In the genomic region with DNA sequence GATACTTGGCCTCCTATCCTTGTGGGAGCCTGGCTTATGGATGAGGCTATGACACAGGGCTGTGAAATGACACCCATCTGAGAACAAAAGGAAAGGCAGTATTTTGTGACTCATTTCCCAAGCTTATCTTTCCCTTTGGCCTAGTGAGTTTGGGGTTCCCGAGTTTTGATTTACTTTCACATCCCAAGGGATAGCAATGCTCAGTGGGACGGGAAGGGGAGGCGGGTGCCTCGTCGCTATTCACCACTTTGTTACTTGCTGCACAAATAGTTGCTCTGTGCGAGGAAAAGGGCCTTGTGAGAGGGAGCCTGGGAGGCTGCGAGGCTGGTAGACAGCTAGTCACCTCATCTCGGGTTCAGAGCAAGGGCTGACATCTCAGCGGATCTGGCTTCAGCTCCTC, we compare ENCODE assay signal across 3 cellular contexts.
TF ChIP-seq lines count a peak whose summit lies in the region.

No MANE protein-coding gene starts in this region.

TF ChIP-seq in SK-N-SH, 30 proteins besides CTCF, POLR2A, EP300 and RAD21 (continued from another document and continues in another):
- TF ChIP-seq, protein P1, sequence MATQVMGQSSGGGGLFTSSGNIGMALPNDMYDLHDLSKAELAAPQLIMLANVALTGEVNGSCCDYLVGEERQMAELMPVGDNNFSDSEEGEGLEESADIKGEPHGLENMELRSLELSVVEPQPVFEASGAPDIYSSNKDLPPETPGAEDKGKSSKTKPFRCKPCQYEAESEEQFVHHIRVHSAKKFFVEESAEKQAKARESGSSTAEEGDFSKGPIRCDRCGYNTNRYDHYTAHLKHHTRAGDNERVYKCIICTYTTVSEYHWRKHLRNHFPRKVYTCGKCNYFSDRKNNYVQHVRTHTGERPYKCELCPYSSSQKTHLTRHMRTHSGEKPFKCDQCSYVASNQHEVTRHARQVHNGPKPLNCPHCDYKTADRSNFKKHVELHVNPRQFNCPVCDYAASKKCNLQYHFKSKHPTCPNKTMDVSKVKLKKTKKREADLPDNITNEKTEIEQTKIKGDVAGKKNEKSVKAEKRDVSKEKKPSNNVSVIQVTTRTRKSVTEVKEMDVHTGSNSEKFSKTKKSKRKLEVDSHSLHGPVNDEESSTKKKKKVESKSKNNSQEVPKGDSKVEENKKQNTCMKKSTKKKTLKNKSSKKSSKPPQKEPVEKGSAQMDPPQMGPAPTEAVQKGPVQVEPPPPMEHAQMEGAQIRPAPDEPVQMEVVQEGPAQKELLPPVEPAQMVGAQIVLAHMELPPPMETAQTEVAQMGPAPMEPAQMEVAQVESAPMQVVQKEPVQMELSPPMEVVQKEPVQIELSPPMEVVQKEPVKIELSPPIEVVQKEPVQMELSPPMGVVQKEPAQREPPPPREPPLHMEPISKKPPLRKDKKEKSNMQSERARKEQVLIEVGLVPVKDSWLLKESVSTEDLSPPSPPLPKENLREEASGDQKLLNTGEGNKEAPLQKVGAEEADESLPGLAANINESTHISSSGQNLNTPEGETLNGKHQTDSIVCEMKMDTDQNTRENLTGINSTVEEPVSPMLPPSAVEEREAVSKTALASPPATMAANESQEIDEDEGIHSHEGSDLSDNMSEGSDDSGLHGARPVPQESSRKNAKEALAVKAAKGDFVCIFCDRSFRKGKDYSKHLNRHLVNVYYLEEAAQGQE (IDR thresholded peaks at IDR 0.05; ENCODE audit: low read depth, low read length): no peak
- TF ChIP-seq POLR2AphosphoS5 (IDR thresholded peaks at IDR 0.05; ENCODE audit: low read depth, low read length): no peak
- no peak for TF ChIP-seq FOXJ3 (CRISPR knock-in tag; IDR thresholded peaks at IDR 0.05)
- no peak for TF ChIP-seq TAF1 (IDR thresholded peaks at IDR 0.05; ENCODE audit: borderline replicate concordance, low read depth, low read length)
- TF ChIP-seq GATA2 (CRISPR knock-in tag; IDR thresholded peaks at IDR 0.05): no peak
- no peak for TF ChIP-seq SMC3 (IDR thresholded peaks at IDR 0.05; ENCODE audit: low read depth, low read length)
- no peak for TF ChIP-seq ZBTB33 (IDR thresholded peaks at IDR 0.05; ENCODE audit: borderline replicate concordance, low read depth)
- TF ChIP-seq, protein P2, sequence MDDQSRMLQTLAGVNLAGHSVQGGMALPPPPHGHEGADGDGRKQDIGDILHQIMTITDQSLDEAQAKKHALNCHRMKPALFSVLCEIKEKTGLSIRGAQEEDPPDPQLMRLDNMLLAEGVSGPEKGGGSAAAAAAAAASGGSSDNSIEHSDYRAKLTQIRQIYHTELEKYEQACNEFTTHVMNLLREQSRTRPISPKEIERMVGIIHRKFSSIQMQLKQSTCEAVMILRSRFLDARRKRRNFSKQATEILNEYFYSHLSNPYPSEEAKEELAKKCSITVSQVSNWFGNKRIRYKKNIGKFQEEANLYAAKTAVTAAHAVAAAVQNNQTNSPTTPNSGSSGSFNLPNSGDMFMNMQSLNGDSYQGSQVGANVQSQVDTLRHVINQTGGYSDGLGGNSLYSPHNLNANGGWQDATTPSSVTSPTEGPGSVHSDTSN (IDR thresholded peaks at IDR 0.05): no peak
- TF ChIP-seq RCOR1 (IDR thresholded peaks at IDR 0.05; ENCODE audit: low read length): no peak
- TF ChIP-seq MAX (IDR thresholded peaks at IDR 0.05; ENCODE audit: low read depth): no peak
- no peak for TF ChIP-seq GABPA (IDR thresholded peaks at IDR 0.05; ENCODE audit: low read depth)
- TF ChIP-seq MXI1 (IDR thresholded peaks at IDR 0.05; ENCODE audit: low read depth, low read length): no peak

TF ChIP-seq in SK-N-SH treated with all-trans-retinoic acid at 6 μM for 48 hours, 23 proteins besides CTCF, POLR2A, EP300 and RAD21 (continues in another document):
- TF ChIP-seq, protein P3, sequence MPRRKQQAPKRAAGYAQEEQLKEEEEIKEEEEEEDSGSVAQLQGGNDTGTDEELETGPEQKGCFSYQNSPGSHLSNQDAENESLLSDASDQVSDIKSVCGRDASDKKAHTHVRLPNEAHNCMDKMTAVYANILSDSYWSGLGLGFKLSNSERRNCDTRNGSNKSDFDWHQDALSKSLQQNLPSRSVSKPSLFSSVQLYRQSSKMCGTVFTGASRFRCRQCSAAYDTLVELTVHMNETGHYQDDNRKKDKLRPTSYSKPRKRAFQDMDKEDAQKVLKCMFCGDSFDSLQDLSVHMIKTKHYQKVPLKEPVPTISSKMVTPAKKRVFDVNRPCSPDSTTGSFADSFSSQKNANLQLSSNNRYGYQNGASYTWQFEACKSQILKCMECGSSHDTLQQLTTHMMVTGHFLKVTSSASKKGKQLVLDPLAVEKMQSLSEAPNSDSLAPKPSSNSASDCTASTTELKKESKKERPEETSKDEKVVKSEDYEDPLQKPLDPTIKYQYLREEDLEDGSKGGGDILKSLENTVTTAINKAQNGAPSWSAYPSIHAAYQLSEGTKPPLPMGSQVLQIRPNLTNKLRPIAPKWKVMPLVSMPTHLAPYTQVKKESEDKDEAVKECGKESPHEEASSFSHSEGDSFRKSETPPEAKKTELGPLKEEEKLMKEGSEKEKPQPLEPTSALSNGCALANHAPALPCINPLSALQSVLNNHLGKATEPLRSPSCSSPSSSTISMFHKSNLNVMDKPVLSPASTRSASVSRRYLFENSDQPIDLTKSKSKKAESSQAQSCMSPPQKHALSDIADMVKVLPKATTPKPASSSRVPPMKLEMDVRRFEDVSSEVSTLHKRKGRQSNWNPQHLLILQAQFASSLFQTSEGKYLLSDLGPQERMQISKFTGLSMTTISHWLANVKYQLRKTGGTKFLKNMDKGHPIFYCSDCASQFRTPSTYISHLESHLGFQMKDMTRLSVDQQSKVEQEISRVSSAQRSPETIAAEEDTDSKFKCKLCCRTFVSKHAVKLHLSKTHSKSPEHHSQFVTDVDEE (CRISPR knock-in tag; IDR thresholded peaks at IDR 0.05): no peak
- TF ChIP-seq ZFP3 (CRISPR knock-in tag; IDR thresholded peaks at IDR 0.05) (no peak), SNAI2 (CRISPR knock-in tag; IDR thresholded peaks at IDR 0.05) (no peak), ZNF8 (CRISPR knock-in tag; IDR thresholded peaks at IDR 0.05) (no peak), ARNTL (CRISPR knock-in tag; IDR thresholded peaks at IDR 0.05; ENCODE audit: borderline replicate concordance, low read depth) (no peak), ZFP30 (CRISPR knock-in tag; IDR thresholded peaks at IDR 0.05) (no peak), RARB (CRISPR knock-in tag; IDR thresholded peaks at IDR 0.05) (no peak), GLIS3 (CRISPR knock-in tag; IDR thresholded peaks at IDR 0.05) (no peak), TOX (CRISPR knock-in tag; IDR thresholded peaks at IDR 0.05; ENCODE audit: borderline replicate concordance) (no peak), BACH2 (CRISPR knock-in tag; IDR thresholded peaks at IDR 0.05; ENCODE audit: borderline replicate concordance) (no peak), PPARA (CRISPR knock-in tag; IDR thresholded peaks at IDR 0.05; ENCODE audit: borderline replicate concordance) (no peak), ISL1 (CRISPR knock-in tag; IDR thresholded peaks at IDR 0.05) (no peak), CSRNP3 (CRISPR knock-in tag; IDR thresholded peaks at IDR 0.05) (no peak), ESRRG (CRISPR knock-in tag; IDR thresholded peaks at IDR 0.05) (no peak), ZC3H10 (CRISPR knock-in tag; IDR thresholded peaks at IDR 0.05) (no peak), ZNF70 (CRISPR knock-in tag; IDR thresholded peaks at IDR 0.05) (no peak), POU6F1 (CRISPR knock-in tag; IDR thresholded peaks at IDR 0.05; ENCODE audit: borderline replicate concordance, low read depth) (no peak)

TF ChIP-seq in WTC11, 78 proteins besides CTCF, POLR2A, EP300 and RAD21 (continued from another document):
- no peak for TF ChIP-seq ZNF532 (CRISPR knock-in tag; IDR thresholded peaks at IDR 0.05; ENCODE audit: borderline replicate concordance)
- no peak for TF ChIP-seq RELA (CRISPR knock-in tag; IDR thresholded peaks at IDR 0.05; ENCODE audit: borderline replicate concordance)
- TF ChIP-seq ZBTB21 (CRISPR knock-in tag; IDR thresholded peaks at IDR 0.05; ENCODE audit: borderline replicate concordance): no peak
- no peak for TF ChIP-seq SMAD3 (CRISPR knock-in tag; IDR thresholded peaks at IDR 0.05; ENCODE audit: borderline replicate concordance)
- TF ChIP-seq FOXJ3 (CRISPR knock-in tag; IDR thresholded peaks at IDR 0.05; ENCODE audit: borderline replicate concordance): no peak
- TF ChIP-seq NFATC4 (CRISPR knock-in tag; IDR thresholded peaks at IDR 0.05): no peak
- TF ChIP-seq PRRX2 (CRISPR knock-in tag; IDR thresholded peaks at IDR 0.05): no peak
- TF ChIP-seq OVOL2 (CRISPR knock-in tag; IDR thresholded peaks at IDR 0.05; ENCODE audit: borderline replicate concordance): no peak
- no peak for TF ChIP-seq KAT7 (CRISPR knock-in tag; IDR thresholded peaks at IDR 0.05; ENCODE audit: borderline replicate concordance)
- TF ChIP-seq USF1 (CRISPR knock-in tag; IDR thresholded peaks at IDR 0.05): no peak
- no peak for TF ChIP-seq ARID4B (CRISPR knock-in tag; IDR thresholded peaks at IDR 0.05; ENCODE audit: borderline replicate concordance)
- TF ChIP-seq NR1H2 (CRISPR knock-in tag; IDR thresholded peaks at IDR 0.05): no peak
- no peak for TF ChIP-seq TCF7 (CRISPR knock-in tag; IDR thresholded peaks at IDR 0.05; ENCODE audit: low read depth)
- TF ChIP-seq MAX (CRISPR knock-in tag; IDR thresholded peaks at IDR 0.05): no peak
- TF ChIP-seq ZNF138 (CRISPR knock-in tag; conservative IDR thresholded peaks at IDR 0.05): no peak
